In the genomic region with DNA sequence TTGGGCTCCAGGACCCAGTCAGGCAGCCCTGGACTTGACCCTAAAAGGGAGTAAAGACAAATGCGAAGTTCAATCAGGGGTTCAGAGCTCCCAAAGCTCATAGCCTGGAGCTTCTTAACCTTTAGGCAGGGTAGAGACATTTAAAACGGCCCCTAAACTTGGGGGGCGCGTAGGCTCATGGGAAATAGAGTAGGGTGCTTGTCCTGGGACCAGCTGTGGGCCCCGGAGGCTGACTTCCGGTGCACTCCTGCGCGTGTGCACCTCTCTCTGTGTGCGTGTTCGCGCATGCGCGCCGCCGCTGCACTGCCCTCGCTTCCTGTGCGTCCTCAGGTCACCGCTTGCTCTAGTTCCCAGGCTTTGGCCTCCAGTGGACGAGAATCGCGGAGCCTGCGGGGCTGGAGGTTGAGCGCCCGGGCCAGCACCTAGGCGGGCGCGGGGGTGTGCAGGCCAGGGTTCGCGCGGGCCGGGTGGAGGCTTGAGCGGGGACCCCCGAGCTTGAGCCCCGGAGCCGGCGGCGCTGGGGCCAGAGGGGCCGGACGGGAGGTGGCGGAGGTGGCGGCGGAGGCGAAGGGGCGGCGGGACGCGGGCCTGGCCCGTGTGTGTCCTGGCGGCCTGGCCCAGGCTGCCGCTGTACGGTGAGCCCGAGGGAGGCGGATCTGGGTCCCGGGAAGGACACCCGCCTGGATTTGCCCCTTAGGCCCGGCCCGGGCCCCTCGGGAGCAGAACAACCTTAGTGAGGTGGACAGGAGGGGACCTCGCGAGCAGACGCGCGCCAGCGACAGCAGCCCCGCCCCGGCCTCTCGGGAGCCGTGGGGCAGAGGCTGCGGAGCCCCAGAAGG, we compare ENCODE assay signal across 8 cellular contexts. TPM values are rescaled to one million over a fixed set of nuclear protein-coding genes. Genes with fewer than 3 reads are reported as not detected.
A peak's percentile ranks its signal among the peaks of the same experiment; 100 is the strongest.
DNase-seq lines count a peak whose midpoint lies in the region; ATAC-seq and TF ChIP-seq lines count a peak whose summit lies in the region.

A gene (plus strand): TSS at position 303 of the 839 bp plus-strand sequence. CDS start 2,217 bp downstream, outside the sequence.

- no peak for TF ChIP-seq RAD21 in IMR-90 (IDR thresholded peaks at IDR 0.05; ENCODE audit: low read length)

- peak within 1 kb of the TSS; percentile 81 for H2AK9ac ChIP-seq in IMR-90 (replicated peaks; ENCODE audit: low read depth, low read length, poor library complexity)

- H3K4ac ChIP-seq in IMR-90 (ENCODE audit: low read depth, low read length), result peak within 1 kb of the TSS; percentile 65

- dilution Hi-C loops in IMR-90 (cut with HindIII; ENCODE audit: low sequenced_read_pairs, unreplicated experiment), result no loop called here

- no peaks in the 10 kb centered on the region for H3K27me3 ChIP-seq in IMR-90 (ENCODE audit: control insufficient read depth, insufficient read depth, low read length)

- peak; percentile 93 for DNase-seq in DMS153 (lab: John Stamatoyannopoulos, UW)
- peak; percentile 95 for DNase-seq in IMR-90
- peak; percentile 53 for DNase-seq in OCI-M2 (lab: John Stamatoyannopoulos, UW; ENCODE audit: unreplicated experiment)
- DNase-seq in activated T-cell treated with anti-CD3 and anti-CD28 coated beads for 4 hours, result peak; percentile 71
- DNase-seq in epithelial cell of proximal tubule (ENCODE audit: low read depth), result peak; percentile 74
- peak; percentile 96 for DNase-seq in mucosa of gallbladder (ENCODE audit: low spot score)
- DNase-seq in stimulated activated CD8-positive, alpha-beta memory T cell treated with anti-CD3 and anti-CD28 coated beads, Interleukin-4, amount 100 ng/mL, for 24 hours (ENCODE audit: low read depth), result peak; percentile 84

- BruUV-seq in IMR-90 (replicated peaks; lab: Mats Ljungman, UMichigan), result no TSS peak

- H4K5ac ChIP-seq in IMR-90 (ENCODE audit: low read depth, low read length), result peak within 1 kb of the TSS; percentile 80

- no peaks in the 10 kb centered on the region for H3K9me1 ChIP-seq in IMR-90 (ENCODE audit: insufficient read depth, low read length)

- peak within 1 kb of the TSS; percentile 97 for H3K9ac ChIP-seq in IMR-90 (ENCODE audit: low read depth, low read length)

- intact Hi-C loops in IMR-90 (cut with micrococcal nuclease), result no loop called here

- peak within 1 kb of the TSS; percentile 95 for H2AFZ ChIP-seq in IMR-90 (replicated peaks; ENCODE audit: low read length, poor library complexity)

- H4K8ac ChIP-seq in IMR-90 (ENCODE audit: low read depth in 2 of 2, low read length in 2 of 2), result peak within 1 kb of the TSS; percentile 98

- TF ChIP-seq CTCF in IMR-90 (conservative IDR thresholded peaks at IDR 0.05; ENCODE audit: low read depth, low read length), result no peak
- no peak for TF ChIP-seq CTCF in epithelial cell of proximal tubule (conservative IDR thresholded peaks at IDR 0.05; ENCODE audit: low read depth, low read length)

- CTCF ChIA-PET in IMR-90 (lab: Yijun Ruan, JAX), result no interaction called here

- peaks cover 2% of the 10 kb centered on the region; the same call in 1 of the 2 replicates for H3K4me1 ChIP-seq in IMR-90 (ENCODE audit: control insufficient read depth, insufficient read depth, low read length)

- H3K27ac ChIP-seq in IMR-90 (ENCODE audit: insufficient read depth, low read length), result peak within 1 kb of the TSS; percentile 75

- H4K20me1 ChIP-seq in IMR-90 (ENCODE audit: insufficient read depth, low read length), result no peaks in the 10 kb centered on the region

- POLR2A ChIA-PET in IMR-90 (lab: Charles Lee; ENCODE audit: unreplicated experiment), result no interaction called here

- WGBS in IMR-90 (ENCODE audit: extremely low coverage in 2 of 2, insufficient read length in 1 of 2), 2 experiments, result 0% methylated on average over 26 of the region's 69 CpGs; no CpG with 5 or more reads in 1 of the 2 experiments

- TF ChIP-seq POLR2A in IMR-90 (IDR thresholded peaks at IDR 0.05; ENCODE audit: low read depth, low read length), result peak; percentile 76

- H2BK15ac ChIP-seq in IMR-90 (ENCODE audit: low read depth, low read length), result no peak within 1 kb of the TSS

- peak within 1 kb of the TSS; percentile 82 for H4K91ac ChIP-seq in IMR-90 (ENCODE audit: insufficient read depth, low read depth, low read length)

- ATAC-seq in GM21529 (IDR thresholded peaks at IDR 0.05; ENCODE audit: unreplicated experiment), result peak; percentile 99
- peak; percentile 99 for ATAC-seq in IMR-90 (ENCODE audit: low read depth)

- H3K4me2 ChIP-seq in IMR-90 (ENCODE audit: low read depth, low read length), result peak within 1 kb of the TSS; percentile 97

- H2BK5ac ChIP-seq in IMR-90 (ENCODE audit: low read depth, low read length, poor library complexity, severe bottlenecking), result peak within 1 kb of the TSS; percentile 63

- in situ Hi-C loops in IMR-90 (cut with MboI; ENCODE audit: low sequenced_read_pairs), result no loop called here

- H3K14ac ChIP-seq in IMR-90 (replicated peaks; ENCODE audit: low read depth, low read length), result peak within 1 kb of the TSS; percentile 87

- peaks cover 2 to 4% of the 10 kb centered on the region in 2 experiments; a peak in 3 of 4 replicates for H3K79me1 ChIP-seq in IMR-90 (ENCODE audit: low read depth in 1 of 2, low read length in 2 of 2)

- H3K9me3 ChIP-seq in IMR-90 (ENCODE audit: control insufficient read depth, insufficient read depth, low read length), result peaks cover 3% of the 10 kb centered on the region

- peak within 1 kb of the TSS; percentile 28; the same call in 1 of the 2 replicates for H2BK120ac ChIP-seq in IMR-90 (ENCODE audit: low read depth, low read length)

- peak within 1 kb of the TSS; percentile 67 for H2AK5ac ChIP-seq in IMR-90 (ENCODE audit: low read depth, low read length)

- H3K36me3 ChIP-seq in IMR-90 (ENCODE audit: control insufficient read depth, insufficient read depth, low read length), result peaks cover 12% of the 10 kb centered on the region

- H2BK20ac ChIP-seq in IMR-90 (ENCODE audit: low read depth, low read length), result no peak within 1 kb of the TSS

- H3K18ac ChIP-seq in IMR-90 (ENCODE audit: low read depth, low read length), result peak within 1 kb of the TSS; percentile 5; the same call in 1 of the 2 replicates

- peak within 1 kb of the TSS; percentile 78; the same call in 1 of the 2 replicates for H3K23ac ChIP-seq in IMR-90 (ENCODE audit: low read depth, low read length)

- H3K4me3 ChIP-seq in IMR-90 (ENCODE audit: insufficient read depth, low read depth, low read length) (peak within 1 kb of the TSS; percentile 74), epithelial cell of proximal tubule (ENCODE audit: low read depth, low read length) (peak within 1 kb of the TSS; percentile 68)

- H3K56ac ChIP-seq in IMR-90 (ENCODE audit: extremely low read depth, insufficient read depth, low read length), result peak within 1 kb of the TSS; percentile 51; the same call in 1 of the 2 replicates

TF ChIP-seq in IMR-90, 13 proteins besides CTCF, POLR2A, EP300 and RAD21:
- 0 out of 2 replicates have a peak, but pooled peaks have one; percentile 9 for TF ChIP-seq MXI1 (IDR thresholded peaks at IDR 0.05; ENCODE audit: borderline replicate concordance, low read depth, low read length)
- TF ChIP-seq SMC3 (IDR thresholded peaks at IDR 0.05; ENCODE audit: low read depth, low read length), result no peak
- TF ChIP-seq BHLHE40 (IDR thresholded peaks at IDR 0.05; ENCODE audit: low read depth, low read length), result no peak
- TF ChIP-seq, protein P1, sequence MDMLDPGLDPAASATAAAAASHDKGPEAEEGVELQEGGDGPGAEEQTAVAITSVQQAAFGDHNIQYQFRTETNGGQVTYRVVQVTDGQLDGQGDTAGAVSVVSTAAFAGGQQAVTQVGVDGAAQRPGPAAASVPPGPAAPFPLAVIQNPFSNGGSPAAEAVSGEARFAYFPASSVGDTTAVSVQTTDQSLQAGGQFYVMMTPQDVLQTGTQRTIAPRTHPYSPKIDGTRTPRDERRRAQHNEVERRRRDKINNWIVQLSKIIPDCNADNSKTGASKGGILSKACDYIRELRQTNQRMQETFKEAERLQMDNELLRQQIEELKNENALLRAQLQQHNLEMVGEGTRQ (IDR thresholded peaks at IDR 0.05; ENCODE audit: low read depth, low read length), result 0 out of 2 replicates have a peak, but pooled peaks have one; percentile 8
- TF ChIP-seq MAZ (IDR thresholded peaks at IDR 0.05; ENCODE audit: borderline replicate concordance, low read depth, low read length), result peak; percentile 27; the same call in 1 of the 2 replicates

RNA-seq across cellular contexts. Expression of the gene that starts here (rescaled TPM):
- total RNA-seq in IMR-90 (2012; rRNA removed) (8.1 and 9.4 TPM in 2 replicates), epithelial cell of proximal tubule (3.5 and 5.9 TPM in 2 replicates), mucosa of gallbladder (10.1 TPM)
- polyA plus RNA-seq in IMR-90 (2012; rRNA removed), result 2.0 and 2.8 TPM in 2 replicates
- 0.29 and 0.35 TPM in 2 replicates for polyA plus RNA-seq in IMR-90 (2012; cell fraction: cytosol; rRNA removed)
- 0.87 and 9.0 TPM in 2 replicates for polyA plus RNA-seq in IMR-90 (2012; cell fraction: nucleus; rRNA removed; ENCODE audit: low replicate concordance)

Comparison
In these comparisons a context has a peak if more than half of its experiments do, and no peak if none do; other contexts are left out.
1. Peak in every context shown above with its lines: DNase-seq, ATAC-seq, H3K4me3 ChIP-seq and H3K27ac ChIP-seq.